In the genomic region with DNA sequence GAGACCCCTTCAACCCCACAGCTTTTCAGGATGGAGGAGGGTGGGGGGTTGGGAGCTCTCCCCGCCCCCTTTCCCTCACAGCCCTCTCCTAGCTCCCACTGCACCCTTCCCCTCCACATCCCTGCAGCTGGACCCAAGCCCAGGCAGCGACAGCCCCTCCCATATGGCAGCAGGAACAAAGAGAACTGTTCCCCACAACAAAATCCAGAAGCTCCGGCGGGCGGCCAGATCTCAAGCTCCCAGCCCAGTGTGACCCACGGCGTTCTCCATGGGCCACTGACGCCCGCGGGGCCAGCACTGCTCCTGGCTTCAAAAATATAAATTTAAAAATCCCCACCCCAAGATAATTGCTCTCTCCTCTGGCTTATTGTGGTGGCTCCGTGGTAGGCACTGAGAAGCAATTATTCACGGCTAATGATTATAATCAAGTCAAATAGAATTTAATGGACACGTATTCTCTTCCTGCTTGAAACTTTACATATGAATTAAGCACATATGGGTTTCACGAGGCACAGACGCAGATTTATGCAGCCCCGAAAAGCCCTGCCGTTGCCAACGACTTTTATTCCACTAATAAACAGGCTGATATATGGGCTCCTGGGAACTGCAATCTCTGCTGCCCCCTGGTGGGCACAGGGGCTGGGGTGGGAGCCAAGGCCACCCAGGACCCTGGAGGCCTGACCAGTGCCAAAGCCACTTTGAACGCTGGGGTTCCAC, we compare ENCODE assay signal across 1 cellular context.
TF ChIP-seq lines count a peak whose summit lies in the region.

No MANE protein-coding gene starts in this region.

TF ChIP-seq in SK-N-SH, 30 proteins besides CTCF, POLR2A, EP300 and RAD21 (continued from another document):
- TF ChIP-seq, protein P1, sequence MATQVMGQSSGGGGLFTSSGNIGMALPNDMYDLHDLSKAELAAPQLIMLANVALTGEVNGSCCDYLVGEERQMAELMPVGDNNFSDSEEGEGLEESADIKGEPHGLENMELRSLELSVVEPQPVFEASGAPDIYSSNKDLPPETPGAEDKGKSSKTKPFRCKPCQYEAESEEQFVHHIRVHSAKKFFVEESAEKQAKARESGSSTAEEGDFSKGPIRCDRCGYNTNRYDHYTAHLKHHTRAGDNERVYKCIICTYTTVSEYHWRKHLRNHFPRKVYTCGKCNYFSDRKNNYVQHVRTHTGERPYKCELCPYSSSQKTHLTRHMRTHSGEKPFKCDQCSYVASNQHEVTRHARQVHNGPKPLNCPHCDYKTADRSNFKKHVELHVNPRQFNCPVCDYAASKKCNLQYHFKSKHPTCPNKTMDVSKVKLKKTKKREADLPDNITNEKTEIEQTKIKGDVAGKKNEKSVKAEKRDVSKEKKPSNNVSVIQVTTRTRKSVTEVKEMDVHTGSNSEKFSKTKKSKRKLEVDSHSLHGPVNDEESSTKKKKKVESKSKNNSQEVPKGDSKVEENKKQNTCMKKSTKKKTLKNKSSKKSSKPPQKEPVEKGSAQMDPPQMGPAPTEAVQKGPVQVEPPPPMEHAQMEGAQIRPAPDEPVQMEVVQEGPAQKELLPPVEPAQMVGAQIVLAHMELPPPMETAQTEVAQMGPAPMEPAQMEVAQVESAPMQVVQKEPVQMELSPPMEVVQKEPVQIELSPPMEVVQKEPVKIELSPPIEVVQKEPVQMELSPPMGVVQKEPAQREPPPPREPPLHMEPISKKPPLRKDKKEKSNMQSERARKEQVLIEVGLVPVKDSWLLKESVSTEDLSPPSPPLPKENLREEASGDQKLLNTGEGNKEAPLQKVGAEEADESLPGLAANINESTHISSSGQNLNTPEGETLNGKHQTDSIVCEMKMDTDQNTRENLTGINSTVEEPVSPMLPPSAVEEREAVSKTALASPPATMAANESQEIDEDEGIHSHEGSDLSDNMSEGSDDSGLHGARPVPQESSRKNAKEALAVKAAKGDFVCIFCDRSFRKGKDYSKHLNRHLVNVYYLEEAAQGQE (IDR thresholded peaks at IDR 0.05; ENCODE audit: low read depth, low read length): no peak
